ENCODE assay signal across 18 cellular contexts in genomic region chr9:131087354-131087893, GRCh38. TPM values are rescaled to one million over a fixed set of nuclear protein-coding genes. Genes with fewer than 3 reads are reported as not detected.
DNase-seq lines count a peak whose midpoint lies in the region; ATAC-seq, FAIRE-seq and TF ChIP-seq lines count a peak whose summit lies in the region.
"Had no signal": no experiment of that assay in that cellular context is flagged by ENCODE, and none has a peak within 500 bp of the region (broad histone marks: within the 10 kb centered on the region; RNA-seq: fewer than 3 reads in every experiment).

No MANE protein-coding gene starts in this region.

- WGBS in IMR-90 (ENCODE audit: extremely low coverage in 2 of 2, insufficient read length in 1 of 2), 2 experiments, result 80% methylated on average over 8 of the region's 19 CpGs; no CpG with 5 or more reads in 1 of the 2 experiments
- WGBS in neuronal stem cell (ENCODE audit: extremely low coverage in 2 of 2, insufficient read length in 2 of 2, insufficient replicate concordance in 1 of 2), 2 donors, result no CpG with 5 or more reads among the region's 19 CpGs

- in situ Hi-C loops in IMR-90 (cut with MboI; ENCODE audit: low sequenced_read_pairs), result no loop called here

- H3K18ac ChIP-seq in IMR-90 (ENCODE audit: low read depth, low read length), result no peak overlapping the region
- peak overlapping the region; percentile 74 for H3K18ac ChIP-seq in neuronal stem cell (ENCODE audit: low read length)

- dilution Hi-C loops in IMR-90 (cut with HindIII; ENCODE audit: low sequenced_read_pairs, unreplicated experiment), result no loop called here

- no peak overlapping the region for H2AK9ac ChIP-seq in IMR-90 (replicated peaks; ENCODE audit: low read depth, low read length, poor library complexity)

- H3K79me1 ChIP-seq in IMR-90 (ENCODE audit: low read depth in 1 of 2, low read length in 2 of 2), result no peaks in the 10 kb centered on the region
- H3K79me1 ChIP-seq in neuronal stem cell (ENCODE audit: low read depth, low read length), result no peaks in the 10 kb centered on the region

- H4K5ac ChIP-seq in IMR-90 (ENCODE audit: low read depth, low read length), result no peak overlapping the region

- no peak overlapping the region for H4K91ac ChIP-seq in IMR-90 (ENCODE audit: insufficient read depth, low read depth, low read length)
- peak overlapping the region; percentile 16 for H4K91ac ChIP-seq in neuronal stem cell (ENCODE audit: low read depth, low read length, poor library complexity)

- no peak overlapping the region for H3K56ac ChIP-seq in IMR-90 (ENCODE audit: extremely low read depth, insufficient read depth, low read length)

- CTCF ChIA-PET in IMR-90 (lab: Yijun Ruan, JAX), result no interaction called here

- H3K4me2 ChIP-seq in IMR-90 (ENCODE audit: low read depth, low read length) (no peak overlapping the region), neuronal stem cell (ENCODE audit: insufficient read depth, low read length, poor library complexity, severe bottlenecking) (no peak overlapping the region)
- H3K4me2 ChIP-seq: BLaER1 had no signal

- H3K4ac ChIP-seq in IMR-90 (ENCODE audit: low read depth, low read length) (no peak overlapping the region), neuronal stem cell (ENCODE audit: low read length) (no peak overlapping the region)

- FAIRE-seq in urothelium cell line (lab: Jason Lieb, UNC), result no peak
- no peak for FAIRE-seq in GM12891 (lab: Jason Lieb, UNC)
- FAIRE-seq: RCC 7860 had no signal

- H3K23ac ChIP-seq in IMR-90 (ENCODE audit: low read depth, low read length), result no peak overlapping the region
- peak overlapping the region; percentile 97 for H3K23ac ChIP-seq in neuronal stem cell (ENCODE audit: low read depth, low read length, poor library complexity)

- TF ChIP-seq POLR2A in IMR-90 (IDR thresholded peaks at IDR 0.05; ENCODE audit: low read depth, low read length) (no peak), GM12891 (IDR thresholded peaks at IDR 0.05; ENCODE audit: low read depth, low read length) (no peak)

- H3K4me1 ChIP-seq in IMR-90 (ENCODE audit: control insufficient read depth, insufficient read depth, low read length), result no peaks in the 10 kb centered on the region
- peaks cover 0 to 2% of the 10 kb centered on the region in 2 donors for H3K4me1 ChIP-seq in neuronal stem cell (ENCODE audit: control insufficient read depth in 2 of 2, insufficient read depth in 1 of 2, low read depth in 1 of 2, low read length in 2 of 2)

- H2BK5ac ChIP-seq in IMR-90 (ENCODE audit: low read depth, low read length, poor library complexity, severe bottlenecking) (no peak overlapping the region), neuronal stem cell (ENCODE audit: low read length) (no peak overlapping the region)

- no peaks in the 10 kb centered on the region for H3K36me3 ChIP-seq in IMR-90 (ENCODE audit: control insufficient read depth, insufficient read depth, low read length)
- H3K36me3 ChIP-seq in neuronal stem cell (replicated peaks in 1 of 2; ENCODE audit: control insufficient read depth in 2 of 2, insufficient read depth in 2 of 2, low read length in 2 of 2), result no peaks in the 10 kb centered on the region
- H3K36me3 ChIP-seq: BLaER1, SJCRH30 had no signal

- H3K27me3 ChIP-seq in IMR-90 (ENCODE audit: control insufficient read depth, insufficient read depth, low read length) (peaks cover 46% of the 10 kb centered on the region), neuronal stem cell (ENCODE audit: control insufficient read depth in 3 of 3, insufficient read depth in 3 of 3, low read depth in 1 of 3, low read length in 3 of 3) (peaks cover 0 to 44% (median 0%) of the 10 kb centered on the region in 3 experiments)
- H3K27me3 ChIP-seq: BLaER1 had no signal

- no peaks in the 10 kb centered on the region for H3K9me3 ChIP-seq in IMR-90 (ENCODE audit: control insufficient read depth, insufficient read depth, low read length)
- no peaks in the 10 kb centered on the region for H3K9me3 ChIP-seq in neuronal stem cell (replicated peaks in 1 of 2; ENCODE audit: control insufficient read depth in 2 of 2, insufficient read depth in 1 of 2, low read depth in 1 of 2, low read length in 2 of 2)
- H3K9me3 ChIP-seq: BLaER1, SJCRH30 had no signal

- no peak for ATAC-seq in IMR-90 (ENCODE audit: low read depth)
- ATAC-seq: T-cell had no signal

- H2BK20ac ChIP-seq in IMR-90 (ENCODE audit: low read depth, low read length), result no peak overlapping the region

- TF ChIP-seq CTCF in IMR-90 (conservative IDR thresholded peaks at IDR 0.05; ENCODE audit: low read depth, low read length), result no peak

- H2BK15ac ChIP-seq in IMR-90 (ENCODE audit: low read depth, low read length) (no peak overlapping the region), neuronal stem cell (ENCODE audit: low read length) (peak overlapping the region; percentile 82)

- H3K4me3 ChIP-seq in IMR-90 (ENCODE audit: insufficient read depth, low read depth, low read length), result no peak overlapping the region
- no peak overlapping the region for H3K4me3 ChIP-seq in neuronal stem cell (ENCODE audit: low read length in 2 of 2)
- H3K4me3 ChIP-seq: BLaER1, SJCRH30 had no signal

- H4K20me1 ChIP-seq in IMR-90 (ENCODE audit: insufficient read depth, low read length), result no peaks in the 10 kb centered on the region
- H4K20me1 ChIP-seq: BLaER1 had no signal

- H3K9ac ChIP-seq in IMR-90 (ENCODE audit: low read depth, low read length), result no peak overlapping the region
- H3K9ac ChIP-seq in neuronal stem cell (ENCODE audit: low read depth, low read length, poor library complexity), result peak overlapping the region; percentile 63
- H3K9ac ChIP-seq: BLaER1 had no signal

- no peak overlapping the region for H4K8ac ChIP-seq in IMR-90 (ENCODE audit: low read depth in 2 of 2, low read length in 2 of 2)
- no peak overlapping the region for H4K8ac ChIP-seq in neuronal stem cell (ENCODE audit: low read depth, low read length)

- no TSS peak for BruUV-seq in IMR-90 (replicated peaks; lab: Mats Ljungman, UMichigan)

- H2AK5ac ChIP-seq in IMR-90 (ENCODE audit: low read depth, low read length) (no peak overlapping the region), neuronal stem cell (ENCODE audit: low read depth, low read length) (no peak overlapping the region)

- peak overlapping the region; percentile 46 for H2BK12ac ChIP-seq in neuronal stem cell (ENCODE audit: low read length)

- H2BK120ac ChIP-seq in IMR-90 (ENCODE audit: low read depth, low read length), result no peak overlapping the region
- peak overlapping the region; percentile 51 for H2BK120ac ChIP-seq in neuronal stem cell (ENCODE audit: low read depth, low read length)

- H3K27ac ChIP-seq in IMR-90 (ENCODE audit: insufficient read depth, low read length), result no peak overlapping the region
- H3K27ac ChIP-seq in neuronal stem cell (replicated peaks; ENCODE audit: low read length), result no peak overlapping the region
- H3K27ac ChIP-seq: BLaER1, SJCRH30 had no signal

- DNase-seq in DMS79 (lab: John Stamatoyannopoulos, UW), result peak; percentile 61
- no peak for DNase-seq in IMR-90
- DNase-seq in NCI-H446 (lab: John Stamatoyannopoulos, UW), result peak; percentile 8 to 65
- DNase-seq in neuronal stem cell (ENCODE audit: low spot score), result no peak
- no peak for DNase-seq in UCSD-AML1 (lab: John Stamatoyannopoulos, UW; ENCODE audit: unreplicated experiment)
- DNase-seq in urothelium cell line (ENCODE audit: low spot score), result no peak
- DNase-seq in GM12891 (ENCODE audit: insufficient read length, low spot score), result no peak
- DNase-seq: CD4-positive, alpha-beta T cell; GDM1; KG1; NCI-H1105 treated with DMSO at 0.1 percent for 48 hours; NCI-H510A treated with DMSO at 0.1 percent for 48 hours; NCI-H82; OCI-M1; SJCRH30; T-cell had no signal

- peak overlapping the region; percentile 3 for H2AFZ ChIP-seq in IMR-90 (replicated peaks; ENCODE audit: low read length, poor library complexity)
- H2AFZ ChIP-seq in neuronal stem cell (ENCODE audit: low read length), result no peak overlapping the region

- POLR2A ChIA-PET in IMR-90 (lab: Charles Lee; ENCODE audit: unreplicated experiment), result no interaction called here

- no peak for TF ChIP-seq RAD21 in IMR-90 (IDR thresholded peaks at IDR 0.05; ENCODE audit: low read length)

- intact Hi-C loops in IMR-90 (cut with micrococcal nuclease), result no loop called here

- H3K9me1 ChIP-seq in IMR-90 (ENCODE audit: insufficient read depth, low read length), result no peaks in the 10 kb centered on the region

- no peak overlapping the region for H3K14ac ChIP-seq in IMR-90 (replicated peaks; ENCODE audit: low read depth, low read length)
- H3K14ac ChIP-seq in neuronal stem cell (ENCODE audit: low read length), result no peak overlapping the region

TF ChIP-seq in GM12891, 5 proteins besides CTCF, POLR2A, EP300 and RAD21:
- TF ChIP-seq TAF1 (IDR thresholded peaks at IDR 0.05; ENCODE audit: low read depth, low read length) (no peak), PAX5 (IDR thresholded peaks at IDR 0.05; ENCODE audit: insufficient read depth, low read length, severe bottlenecking) (no peak), SPI1 (IDR thresholded peaks at IDR 0.05; ENCODE audit: low read depth, low read length) (no peak), POLR2AphosphoS5 (IDR thresholded peaks at IDR 0.05; ENCODE audit: low read depth, low read length) (no peak), POU2F2 (IDR thresholded peaks at IDR 0.05; ENCODE audit: low read depth, low read length) (no peak)

RNA-seq across cellular contexts. Expression of gene AIF1L, which starts 8.9 kb away (rescaled TPM):
- total RNA-seq in IMR-90 (2012; rRNA removed), result 0.18 and 0.28 TPM in 2 replicates
- polyA plus RNA-seq in IMR-90 (2012; rRNA removed), result 0.09 and 0.19 TPM in 2 replicates
- polyA plus RNA-seq in IMR-90 (2012; cell fraction: cytosol; rRNA removed), result 0.06 and 0.08 TPM in 2 replicates
- polyA plus RNA-seq in IMR-90 (2012; cell fraction: nucleus; rRNA removed; ENCODE audit: low replicate concordance), result 0.14 and 0.18 TPM in 2 replicates
- 90.6 TPM for polyA plus RNA-seq in neuronal stem cell (2013, experiment 1 of 2)
- polyA plus RNA-seq in neuronal stem cell (2013, experiment 2 of 2), result 91.1 TPM
- polyA plus RNA-seq in GM12891 (2012; ENCODE audit: low read depth, missing spikeins), result 0.05 TPM
- total RNA-seq: CD4-positive, alpha-beta T cell had no signal

RNA-seq across cellular contexts. Expression of gene NUP214, which starts 38.0 kb away (rescaled TPM):
- total RNA-seq in IMR-90 (2012; rRNA removed), result 6.9 and 7.9 TPM in 2 replicates
- 13.3 and 13.4 TPM in 2 replicates for polyA plus RNA-seq in IMR-90 (2012; rRNA removed)
- polyA plus RNA-seq in IMR-90 (2012; cell fraction: cytosol; rRNA removed), result 11.3 and 21.0 TPM in 2 replicates
- polyA plus RNA-seq in IMR-90 (2012; cell fraction: nucleus; rRNA removed; ENCODE audit: low replicate concordance), result 21.5 and 30.0 TPM in 2 replicates
- polyA plus RNA-seq in neuronal stem cell (2013, experiment 1 of 2), result 22.4 TPM
- polyA plus RNA-seq in neuronal stem cell (2013, experiment 2 of 2), result 21.0 TPM
- 21.0 TPM for polyA plus RNA-seq in GM12891 (2012; ENCODE audit: low read depth, missing spikeins)

Comparison
In these comparisons a context has a peak if more than half of its experiments do, and no peak if none do; other contexts are left out.
1. DNase-seq: peak in DMS79 (single experiment) and NCI-H446 (2 of 2); none in IMR-90 (single experiment), neuronal stem cell (single experiment), UCSD-AML1 (single experiment), urothelium cell line (single experiment) and GM12891 (single experiment).